18 cellular contexts compared by ENCODE assay signal in genomic region chr5:53151713-53152458, GRCh38. TPM values are rescaled to one million over a fixed set of nuclear protein-coding genes. Genes with fewer than 3 reads are reported as not detected.
DNase-seq lines count a peak whose midpoint lies in the region; ATAC-seq, FAIRE-seq and TF ChIP-seq lines count a peak whose summit lies in the region.
"Had no signal": no experiment of that assay in that cellular context is flagged by ENCODE, and none has a peak within 500 bp of the region (broad histone marks: within the 10 kb centered on the region; RNA-seq: fewer than 3 reads in every experiment).

No MANE protein-coding gene starts in this region.

- 84 to 94% methylated on average over 3 of the region's 3 CpGs for WGBS in gastroesophageal sphincter (ENCODE audit: low coverage in 1 of 2), 2 donors

- no peak for TF ChIP-seq EP300 in gastroesophageal sphincter (IDR thresholded peaks at IDR 0.05)

- CTCF ChIA-PET in activated CD8-positive, alpha-beta memory T cell treated with anti-CD3 and anti-CD28 coated beads, Interleukin-2, amount 10 ng/mL, durations not matched to agents 7 days and 5 days (lab: Charles Lee): interaction anchor here (1.1 kb wide), 1 partner anchor 42 kb away, joined by 3 read pairs; the partner anchor contains the start of gene MOCS2

- no peak overlapping the region for H3K4me3 Mint-ChIP-seq in activated CD8-positive, alpha-beta memory T cell treated with anti-CD3 and anti-CD28 coated beads, Interleukin-2, amount 10 ng/mL, durations not matched to agents 7 days and 5 days
- H3K4me3 Mint-ChIP-seq: stimulated activated naive B cell treated with anti-CD40 and anti-IgM and Interleukin-4, amounts not matched to agents 10 μg/mL and 1 μg/mL and 100 μg/mL, for 72 hours had no signal

- H3K27ac ChIP-seq in thoracic aorta: no peak overlapping the region
- H3K27ac ChIP-seq in gastroesophageal sphincter: no peak overlapping the region
- H3K27ac ChIP-seq: neutrophil, VCaP had no signal

- no peak overlapping the region for H3K27ac Mint-ChIP-seq in activated CD8-positive, alpha-beta memory T cell treated with anti-CD3 and anti-CD28 coated beads, Interleukin-2, amount 10 ng/mL, durations not matched to agents 7 days and 5 days
- H3K27ac Mint-ChIP-seq: stimulated activated naive B cell treated with anti-CD40 and anti-IgM and Interleukin-4, amounts not matched to agents 10 μg/mL and 1 μg/mL and 100 μg/mL, for 72 hours had no signal

- no peak for TF ChIP-seq POLR2A in H54 (IDR thresholded peaks at IDR 0.05; ENCODE audit: low read depth, low read length)
- TF ChIP-seq POLR2A in gastroesophageal sphincter (IDR thresholded peaks at IDR 0.05): no peak

- peak; percentile 83 for FAIRE-seq in H54 (lab: Jason Lieb, UNC)
- FAIRE-seq: endometrium, GM18507 had no signal

- H3K27me3 ChIP-seq in thoracic aorta (replicated peaks; ENCODE audit: insufficient read depth): no peaks in the 10 kb centered on the region
- H3K27me3 ChIP-seq in BE2C: no peaks in the 10 kb centered on the region
- peaks cover 1% of the 10 kb centered on the region for H3K27me3 ChIP-seq in gastroesophageal sphincter
- H3K27me3 ChIP-seq: neutrophil had no signal

- H3K4me3 ChIP-seq in astrocyte of the cerebellum (ENCODE audit: low read depth, low read length) (no peak overlapping the region), thoracic aorta (no peak overlapping the region), BE2C (ENCODE audit: low read depth, low read length) (no peak overlapping the region), gastroesophageal sphincter (no peak overlapping the region)

- ATAC-seq in thoracic aorta (ENCODE audit: insufficient number of reproducible peaks, low FRiP score, low read depth) (no peak), gastroesophageal sphincter (no peak)
- ATAC-seq in activated CD8-positive, alpha-beta memory T cell treated with anti-CD3 and anti-CD28 coated beads, Interleukin-2, amount 10 ng/mL, durations not matched to agents 7 days and 5 days: no peak
- ATAC-seq: left colon; stimulated activated naive B cell treated with anti-CD40 and anti-IgM and Interleukin-4, amounts not matched to agents 10 μg/mL and 1 μg/mL and 100 μg/mL, for 72 hours had no signal

- no peaks in the 10 kb centered on the region for H3K36me3 Mint-ChIP-seq in activated CD8-positive, alpha-beta memory T cell treated with anti-CD3 and anti-CD28 coated beads, Interleukin-2, amount 10 ng/mL, durations not matched to agents 7 days and 5 days
- H3K36me3 Mint-ChIP-seq: stimulated activated naive B cell treated with anti-CD40 and anti-IgM and Interleukin-4, amounts not matched to agents 10 μg/mL and 1 μg/mL and 100 μg/mL, for 72 hours had no signal

- H3K4me1 Mint-ChIP-seq in activated CD8-positive, alpha-beta memory T cell treated with anti-CD3 and anti-CD28 coated beads, Interleukin-2, amount 10 ng/mL, durations not matched to agents 7 days and 5 days: no peaks in the 10 kb centered on the region
- H3K4me1 Mint-ChIP-seq: stimulated activated naive B cell treated with anti-CD40 and anti-IgM and Interleukin-4, amounts not matched to agents 10 μg/mL and 1 μg/mL and 100 μg/mL, for 72 hours had no signal

- DNase-seq in H54 (ENCODE audit: insufficient read length, low spot score): no peak
- DNase-seq in astrocyte of the cerebellum (ENCODE audit: low read depth): peak; percentile 96
- peak; percentile 9 for DNase-seq in glomerular endothelial cell (ENCODE audit: extremely low read depth, low read depth, low spot score)
- DNase-seq in thoracic aorta (ENCODE audit: low spot score): peak; percentile 8
- no peak for DNase-seq in BE2C
- no peak for DNase-seq in activated CD8-positive, alpha-beta memory T cell treated with anti-CD3 and anti-CD28 coated beads, Interleukin-2, amount 10 ng/mL, durations not matched to agents 7 days and 5 days
- no peak for DNase-seq in stimulated activated naive CD4-positive, alpha-beta T cell (lab: John Stamatoyannopoulos, UW)
- DNase-seq: amygdala; DND-41; NCI-H446 treated with DMSO at 0.1 percent for 48 hours; Right ventricle myocardium superior; stimulated activated naive B cell treated with anti-CD40 and anti-IgM and Interleukin-4, amounts not matched to agents 10 μg/mL and 1 μg/mL and 100 μg/mL, for 72 hours had no signal

- H3K4me1 ChIP-seq in thoracic aorta (ENCODE audit: control insufficient read depth in 1 of 2, low read depth in 2 of 2) (no peaks in the 10 kb centered on the region), BE2C (no peaks in the 10 kb centered on the region), gastroesophageal sphincter (no peaks in the 10 kb centered on the region)

- no peaks in the 10 kb centered on the region for H3K9me3 ChIP-seq in thoracic aorta
- H3K9me3 ChIP-seq in BE2C: no peaks in the 10 kb centered on the region
- H3K9me3 ChIP-seq in gastroesophageal sphincter: no peaks in the 10 kb centered on the region
- H3K9me3 ChIP-seq: neutrophil had no signal

- H3K9me3 Mint-ChIP-seq in activated CD8-positive, alpha-beta memory T cell treated with anti-CD3 and anti-CD28 coated beads, Interleukin-2, amount 10 ng/mL, durations not matched to agents 7 days and 5 days (ENCODE audit: low read depth): no peaks in the 10 kb centered on the region
- H3K9me3 Mint-ChIP-seq: stimulated activated naive B cell treated with anti-CD40 and anti-IgM and Interleukin-4, amounts not matched to agents 10 μg/mL and 1 μg/mL and 100 μg/mL, for 72 hours had no signal

- H3K36me3 ChIP-seq in thoracic aorta: no peaks in the 10 kb centered on the region
- H3K36me3 ChIP-seq in BE2C: no peaks in the 10 kb centered on the region
- no peaks in the 10 kb centered on the region for H3K36me3 ChIP-seq in gastroesophageal sphincter
- H3K36me3 ChIP-seq: neutrophil had no signal

- in situ Hi-C loops in astrocyte of the cerebellum (cut with HindIII; ENCODE audit: low sequenced_read_pairs): loop anchor here (5.0 kb wide), 1 partner anchor 95 kb away; no protein-coding TSS in a partner anchor

- H3K27me3 Mint-ChIP-seq in activated CD8-positive, alpha-beta memory T cell treated with anti-CD3 and anti-CD28 coated beads, Interleukin-2, amount 10 ng/mL, durations not matched to agents 7 days and 5 days: peaks cover 4% of the 10 kb centered on the region

- no peak for TF ChIP-seq CTCF in astrocyte of the cerebellum (IDR thresholded peaks at IDR 0.05; ENCODE audit: low read depth, low read length, missing control alignments)
- TF ChIP-seq CTCF in thoracic aorta (IDR thresholded peaks at IDR 0.05): no peak
- TF ChIP-seq CTCF in BE2C (IDR thresholded peaks at IDR 0.05; ENCODE audit: low read depth, low read length): no peak
- TF ChIP-seq CTCF in gastroesophageal sphincter (IDR thresholded peaks at IDR 0.05): no peak

RNA-seq across cellular contexts. Expression of gene MOCS2, which starts 42.3 kb away (rescaled TPM):
- total RNA-seq in glomerular endothelial cell (29.6 and 38.0 TPM in 2 replicates), thoracic aorta (10 to 100 TPM; 44.2 to 45.5 TPM), gastroesophageal sphincter (100 to 1,000 TPM in 1 of 4 donors, 10 to 100 TPM in 3; 68.7 to 117 (median 86.4) TPM)
- polyA plus RNA-seq in BE2C (2012; ENCODE audit: insufficient read depth, insufficient read length, low read depth): 14.9 TPM
- 10 to 100 TPM; 28.2 to 31.6 TPM for total RNA-seq in activated CD8-positive, alpha-beta memory T cell treated with anti-CD3 and anti-CD28 coated beads, Interleukin-2, amount 10 ng/mL, durations not matched to agents 7 days and 5 days

Comparison
In these comparisons a context has a peak if more than half of its experiments do, and no peak if none do; other contexts are left out.
1. DNase-seq: peak in astrocyte of the cerebellum (single experiment), glomerular endothelial cell (single experiment) and thoracic aorta (single experiment); none in H54 (single experiment), BE2C (single experiment), activated CD8-positive, alpha-beta memory T cell treated with anti-CD3 and anti-CD28 coated beads, Interleukin-2, amount 10 ng/mL, durations not matched to agents 7 days and 5 days (single experiment) and stimulated activated naive CD4-positive, alpha-beta T cell (0 of 6).